8 cellular contexts compared by ENCODE assay signal in the genomic region with DNA sequence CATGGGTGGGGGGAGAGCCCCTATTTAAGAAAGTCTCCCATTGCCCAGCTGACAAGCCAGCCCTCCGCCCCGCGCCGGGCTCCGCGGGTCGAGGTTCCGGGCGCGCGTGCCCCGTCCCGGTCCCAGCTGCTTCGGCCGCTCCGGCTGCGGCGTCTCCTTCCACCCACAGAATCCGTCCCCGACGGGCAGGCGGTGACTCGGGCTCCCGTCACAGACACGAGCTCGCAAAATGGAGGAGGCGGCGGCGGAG. TPM values are rescaled to one million over a fixed set of nuclear protein-coding genes. Genes with fewer than 3 reads are reported as not detected.
A peak's percentile ranks its signal among the peaks of the same experiment; 100 is the strongest.
DNase-seq lines count a peak whose midpoint lies in the region; ATAC-seq lines count a peak whose summit lies in the region.

No MANE protein-coding gene starts in this region.

- peak overlapping the region; percentile 91 for H3K4me3 Mint-ChIP-seq in activated CD4-positive, alpha-beta T cell treated with anti-CD3 and anti-CD28 coated beads for 36 hours

- intact Hi-C loops in activated CD4-positive, alpha-beta T cell treated with anti-CD3 and anti-CD28 coated beads for 36 hours (cut with DNase I, micrococcal nuclease), result loop anchor here (1.0 to 10.0 kb wide), 12 partner anchors 50 to 792 kb away; no protein-coding TSS in a partner anchor
- intact Hi-C loops in left colon (cut with DNase I, micrococcal nuclease), result loop anchor here in 1 of 2 donors (10.0 kb wide), 1 partner anchor 478 kb away; no protein-coding TSS in a partner anchor

- in situ Hi-C loops in G401 (cut with HindIII; ENCODE audit: low sequenced_read_pairs), result no loop called here

- peak overlapping the region; percentile 60 for H3K27ac Mint-ChIP-seq in activated CD4-positive, alpha-beta T cell treated with anti-CD3 and anti-CD28 coated beads for 36 hours

- H3K9me3 Mint-ChIP-seq in activated CD4-positive, alpha-beta T cell treated with anti-CD3 and anti-CD28 coated beads for 36 hours (ENCODE audit: low read depth), result peaks cover 3% of the 10 kb centered on the region

- POLR2A ChIA-PET in activated CD4-positive, alpha-beta T cell treated with anti-CD3 and anti-CD28 coated beads for 36 hours (lab: Charles Lee), result interaction anchor here (0.6 to 2.7 kb wide), 4 partner anchors 32 to 444 kb away, joined by 3 to 14 read pairs (median 5); no protein-coding TSS in a partner anchor

- no peak for ATAC-seq in activated CD4-positive, alpha-beta T cell treated with anti-CD3 and anti-CD28 coated beads for 36 hours
- peak; percentile 6 for ATAC-seq in HG03175 (IDR thresholded peaks at IDR 0.05; ENCODE audit: unreplicated experiment)
- peak; percentile 29 for ATAC-seq in left colon

- CTCF ChIA-PET in activated CD4-positive, alpha-beta T cell treated with anti-CD3 and anti-CD28 coated beads for 36 hours (lab: Charles Lee), result interaction anchor here (0.7 to 2.6 kb wide), 12 partner anchors 10 to 419 kb away, joined by 3 to 14 read pairs (median 4); no protein-coding TSS in a partner anchor

- H3K36me3 Mint-ChIP-seq in activated CD4-positive, alpha-beta T cell treated with anti-CD3 and anti-CD28 coated beads for 36 hours (ENCODE audit: low read depth), result peaks cover 37% of the 10 kb centered on the region

- peak overlapping the region; percentile 88 for H3K27ac ChIP-seq in angular gyrus (ENCODE audit: low read depth, low read length)
- peak overlapping the region; percentile 76 for H3K27ac ChIP-seq in temporal lobe (ENCODE audit: low read depth, low read length)

- H3K27me3 Mint-ChIP-seq in activated CD4-positive, alpha-beta T cell treated with anti-CD3 and anti-CD28 coated beads for 36 hours, result no peaks in the 10 kb centered on the region

- H3K4me1 Mint-ChIP-seq in activated CD4-positive, alpha-beta T cell treated with anti-CD3 and anti-CD28 coated beads for 36 hours, result peaks cover 46% of the 10 kb centered on the region

- DNase-seq in activated CD4-positive, alpha-beta T cell treated with anti-CD3 and anti-CD28 coated beads for 36 hours, result no peak
- DNase-seq in activated CD4-positive, alpha-beta T cell treated with anti-CD3 and anti-CD28 coated beads for 1 hour, result no peak
- no peak for DNase-seq in left colon
- DNase-seq in G401 (ENCODE audit: low spot score), result no peak
- DNase-seq in stimulated activated CD4-positive, alpha-beta T cell treated with anti-CD3 and anti-CD28 coated beads, Interleukin-4, amount 100 ng/mL, for 4 hours, result no peak

RNA-seq across cellular contexts. Expression of a gene that starts 0.2 kb away (rescaled TPM):
- 10 to 100 TPM; 47.1 to 53.9 TPM for total RNA-seq in activated CD4-positive, alpha-beta T cell treated with anti-CD3 and anti-CD28 coated beads for 36 hours
- total RNA-seq in left colon (10 to 100 TPM; 19.9 to 26.3 TPM), temporal lobe (11.1 TPM)
- total RNA-seq in G401 (2014; rRNA removed; shearing (Covaris generic)), result not detected in 2 replicates

Comparison
In these comparisons a context has a peak if more than half of its experiments do, and no peak if none do; other contexts are left out.
1. RNA of a gene that starts 0.2 kb away (total RNA-seq): 47.1 to 53.9 TPM in activated CD4-positive, alpha-beta T cell treated with anti-CD3 and anti-CD28 coated beads for 36 hours, 19.9 to 26.3 TPM in left colon and 11.1 TPM in temporal lobe (single experiment); not detected in G401; every median in the first group is over 10 times any median in the second.